In genomic region chr17:82752371-82753200, GRCh38 we compare ENCODE assay signal across 8 cellular contexts. TPM values are rescaled to one million over a fixed set of nuclear protein-coding genes. Genes with fewer than 3 reads are reported as not detected.
DNase-seq lines count a peak whose midpoint lies in the region; ATAC-seq, FAIRE-seq and TF ChIP-seq lines count a peak whose summit lies in the region.

No MANE protein-coding gene starts in this region.

- TF ChIP-seq EP300 in A549 (IDR thresholded peaks at IDR 0.05), result no peak

- H3K27ac Mint-ChIP-seq in endothelial cell (ENCODE audit: unreplicated experiment), result no peak overlapping the region
- peak overlapping the region in 3 of 6 donors; percentile 56 to 77 (median 73) for H3K27ac Mint-ChIP-seq in naive B cell

- H3K36me3 Mint-ChIP-seq in endothelial cell (ENCODE audit: low read depth, unreplicated experiment) (no peaks in the 10 kb centered on the region), naive B cell (no peaks in the 10 kb centered on the region)

- H3K4me3 Mint-ChIP-seq in endothelial cell (ENCODE audit: unreplicated experiment), result peak overlapping the region; percentile 94
- H3K4me3 Mint-ChIP-seq in naive B cell, result peak overlapping the region; percentile 76 to 88 (median 85)

- TF ChIP-seq POLR2A in A549 (IDR thresholded peaks at IDR 0.05; ENCODE audit: low read length) (no peak), GM12892 (IDR thresholded peaks at IDR 0.05; ENCODE audit: low read depth, low read length) (no peak)

- H3K27me3 Mint-ChIP-seq in endothelial cell (ENCODE audit: unreplicated experiment), result peaks cover 11% of the 10 kb centered on the region
- no peaks in the 10 kb centered on the region for H3K27me3 Mint-ChIP-seq in naive B cell

- ATAC-seq in A549 (peak; percentile 42 to 48), HG03025 (IDR thresholded peaks at IDR 0.05; ENCODE audit: low FRiP score, unreplicated experiment) (peak; percentile 28), naive B cell (ENCODE audit: low read depth in 2 of 2) (no peak)

- peaks cover 13% of the 10 kb centered on the region for H3K4me1 ChIP-seq in A549
- H3K4me1 ChIP-seq in SJCRH30, result peaks cover 3% of the 10 kb centered on the region; the same call in 1 of the 2 replicates

- WGBS in A549 (ENCODE audit: missing lambda C conversion rate), result 6% methylated on average over 28 of the region's 72 CpGs

- no peaks in the 10 kb centered on the region for H3K9me3 ChIP-seq in A549
- no peaks in the 10 kb centered on the region; the same call in 1 of the 2 replicates for H3K9me3 ChIP-seq in SJCRH30 (replicated peaks)

- FAIRE-seq in A549 (lab: Jason Lieb, UNC), result no peak
- no peak for FAIRE-seq in GM12892 (lab: Jason Lieb, UNC)

- CTCF ChIA-PET in A549 (lab: Yijun Ruan, JAX), result interaction anchor here (0.6 to 1.7 kb wide), 5 partner anchors 23 to 381 kb away, joined by 3 to 7 read pairs (median 3); no protein-coding TSS in a partner anchor

- no peak for TF ChIP-seq RAD21 in A549 (conservative IDR thresholded peaks at IDR 0.05 in 1 of 2, IDR thresholded peaks at IDR 0.05 in 1 of 2)

- no peak for TF ChIP-seq CTCF in A549 (IDR thresholded peaks at IDR 0.05)
- no peak for TF ChIP-seq CTCF in endothelial cell (IDR thresholded peaks at IDR 0.05; ENCODE audit: unreplicated experiment)

- H3K9me3 Mint-ChIP-seq in endothelial cell (ENCODE audit: unreplicated experiment) (no peaks in the 10 kb centered on the region), naive B cell (peaks cover 0 to 4% (median 0%) of the 10 kb centered on the region in 7 donors)

- POLR2A ChIA-PET in A549 (lab: Yijun Ruan, JAX), result no interaction called here

- DNase-seq in A549 (ENCODE audit: low read depth in 1 of 2, low spot score in 1 of 2) (peak in 1 of 2 experiments; percentile 59), GM12892 (ENCODE audit: insufficient read length) (peak; percentile 59), SJCRH30 (peak; percentile 78), endothelial cell (ENCODE audit: low spot score) (peak; percentile 28), naive B cell (no peak), iPS-NIHi7 (ENCODE audit: extremely low spot score) (no peak), SIG-M5 (lab: John Stamatoyannopoulos, UW) (no peak)

- H3K36me3 ChIP-seq in SJCRH30, result peaks cover 14% of the 10 kb centered on the region

- H3K4me1 Mint-ChIP-seq in endothelial cell (ENCODE audit: unreplicated experiment) (peaks cover 4% of the 10 kb centered on the region), naive B cell (peaks cover 23 to 33% (median 24%) of the 10 kb centered on the region in 3 donors)

- H3K27me3 ChIP-seq in SJCRH30, result no peaks in the 10 kb centered on the region

- peak overlapping the region; percentile 90 for H3K4me2 ChIP-seq in A549

- H3K27ac ChIP-seq in A549 (peak overlapping the region; percentile 96 to 97), SJCRH30 (peak overlapping the region; percentile 2; the same call in 1 of the 2 replicates)

- H3K4me3 ChIP-seq in A549 (peak overlapping the region; percentile 99), SJCRH30 (peak overlapping the region; percentile 91)

TF ChIP-seq in A549, 52 proteins besides CTCF, POLR2A, EP300 and RAD21:
- TF ChIP-seq FOSL2 (IDR thresholded peaks at IDR 0.05) (no peak), FOSL2 (CRISPR knock-in tag; IDR thresholded peaks at IDR 0.05) (no peak), BHLHE40 (IDR thresholded peaks at IDR 0.05; ENCODE audit: low read depth, low read length) (no peak), NR3C1 (IDR thresholded peaks at IDR 0.05) (no peak), TP53 (CRISPR knock-in tag; IDR thresholded peaks at IDR 0.05) (peak; percentile 56; the same call in 1 of the 2 replicates)

RNA-seq across cellular contexts. Expression of gene TBCD, which starts 0.7 kb away (rescaled TPM):
- polyA plus RNA-seq in A549 (2011; rRNA removed) (33.5 and 44.7 TPM in 2 replicates), A549 (2017; fragmentation: RNase III; extraction: RNeasy Plus Mini Kit Qiagen cat#74134 plus additional on column Dnase treatment) (47.4 to 51.6 TPM (median 49.1 TPM) in 3 replicates), naive B cell (ENCODE audit: low read depth in 6 of 6) (10 to 100 TPM; 23.6 to 34.7 (median 27.5) TPM)
- polyA plus RNA-seq in A549 (2012; cell fraction: cytosol; rRNA removed), result 104 and 105 TPM in 2 replicates
- polyA plus RNA-seq in A549 (2012; cell fraction: nucleus; rRNA removed), result 337 and 389 TPM in 2 replicates
- polyA minus RNA-seq in A549 (2011; rRNA and poly(A)+ RNA removed), result 63.6 and 73.0 TPM in 2 replicates
- 40.0 TPM for polyA plus RNA-seq in GM12892 (2012; ENCODE audit: missing spikeins)
- total RNA-seq in SJCRH30 (2014; rRNA removed; shearing (Covaris generic)), result 172 and 181 TPM in 2 replicates
- total RNA-seq in endothelial cell (ENCODE audit: unreplicated experiment), result 207 TPM

RNA-seq across cellular contexts. Expression of gene FN3K, which starts 17.2 kb away (rescaled TPM):
- 1.3 and 1.7 TPM in 2 replicates for polyA plus RNA-seq in A549 (2011; rRNA removed)
- 3.8 and 4.7 TPM in 2 replicates for polyA plus RNA-seq in A549 (2012; cell fraction: cytosol; rRNA removed)
- polyA plus RNA-seq in A549 (2012; cell fraction: nucleus; rRNA removed), result 6.9 and 7.5 TPM in 2 replicates
- polyA plus RNA-seq in A549 (2017; fragmentation: RNase III; extraction: RNeasy Plus Mini Kit Qiagen cat#74134 plus additional on column Dnase treatment), result 7.7 to 13.2 TPM (median 11.9 TPM) in 3 replicates
- 2.8 and 3.6 TPM in 2 replicates for polyA minus RNA-seq in A549 (2011; rRNA and poly(A)+ RNA removed)
- 0.21 TPM for polyA plus RNA-seq in GM12892 (2012; ENCODE audit: missing spikeins)
- total RNA-seq in SJCRH30 (2014; rRNA removed; shearing (Covaris generic)), result 0.79 and 2.1 TPM in 2 replicates
- total RNA-seq in endothelial cell (ENCODE audit: unreplicated experiment), result 10.6 TPM
- not detected for polyA plus RNA-seq in naive B cell (ENCODE audit: low read depth in 6 of 6)

RNA-seq across cellular contexts. Expression of gene FN3KRP, which starts 36.1 kb away (rescaled TPM):
- polyA plus RNA-seq in A549 (2011; rRNA removed) (41.1 and 41.7 TPM in 2 replicates), A549 (2017; fragmentation: RNase III; extraction: RNeasy Plus Mini Kit Qiagen cat#74134 plus additional on column Dnase treatment) (60.2 to 62.8 TPM (median 62.4 TPM) in 3 replicates), naive B cell (ENCODE audit: low read depth in 6 of 6) (10 to 100 TPM; 20.0 to 27.7 (median 25.8) TPM)
- 56.0 and 57.0 TPM in 2 replicates for polyA plus RNA-seq in A549 (2012; cell fraction: cytosol; rRNA removed)
- polyA plus RNA-seq in A549 (2012; cell fraction: nucleus; rRNA removed), result 45.7 and 54.9 TPM in 2 replicates
- 24.6 and 24.9 TPM in 2 replicates for polyA minus RNA-seq in A549 (2011; rRNA and poly(A)+ RNA removed)
- 31.9 TPM for polyA plus RNA-seq in GM12892 (2012; ENCODE audit: missing spikeins)
- total RNA-seq in SJCRH30 (2014; rRNA removed; shearing (Covaris generic)), result 58.0 and 60.9 TPM in 2 replicates
- total RNA-seq in endothelial cell (ENCODE audit: unreplicated experiment), result 27.9 TPM

RNA-seq across cellular contexts. Expression of gene RAB40B, which starts 54.1 kb away (rescaled TPM):
- 5.6 and 5.8 TPM in 2 replicates for polyA plus RNA-seq in A549 (2011; rRNA removed)
- polyA plus RNA-seq in A549 (2012; cell fraction: cytosol; rRNA removed), result 16.0 and 21.6 TPM in 2 replicates
- 20.0 and 20.9 TPM in 2 replicates for polyA plus RNA-seq in A549 (2012; cell fraction: nucleus; rRNA removed)
- 6.1 to 9.9 TPM (median 9.4 TPM) in 3 replicates for polyA plus RNA-seq in A549 (2017; fragmentation: RNase III; extraction: RNeasy Plus Mini Kit Qiagen cat#74134 plus additional on column Dnase treatment)
- 1.7 and 2.5 TPM in 2 replicates for polyA minus RNA-seq in A549 (2011; rRNA and poly(A)+ RNA removed)
- polyA plus RNA-seq in GM12892 (2012; ENCODE audit: missing spikeins), result 1.4 TPM
- total RNA-seq in SJCRH30 (2014; rRNA removed; shearing (Covaris generic)), result 14.6 and 17.2 TPM in 2 replicates
- total RNA-seq in endothelial cell (ENCODE audit: unreplicated experiment), result 6.7 TPM
- polyA plus RNA-seq in naive B cell (ENCODE audit: low read depth in 6 of 6), result 1 to 10 TPM; 1.2 to 3.0 (median 2.3) TPM

Comparison
In these comparisons a context has a peak if more than half of its experiments do, and no peak if none do; other contexts are left out.
1. ATAC-seq: peak in A549 (2 of 2) and HG03025 (single experiment); none in naive B cell (0 of 2).
2. DNase-seq: peak in GM12892 (single experiment), SJCRH30 (2 of 2) and endothelial cell (single experiment); none in naive B cell (single experiment), iPS-NIHi7 (single experiment) and SIG-M5 (single experiment).